In the genomic region with DNA sequence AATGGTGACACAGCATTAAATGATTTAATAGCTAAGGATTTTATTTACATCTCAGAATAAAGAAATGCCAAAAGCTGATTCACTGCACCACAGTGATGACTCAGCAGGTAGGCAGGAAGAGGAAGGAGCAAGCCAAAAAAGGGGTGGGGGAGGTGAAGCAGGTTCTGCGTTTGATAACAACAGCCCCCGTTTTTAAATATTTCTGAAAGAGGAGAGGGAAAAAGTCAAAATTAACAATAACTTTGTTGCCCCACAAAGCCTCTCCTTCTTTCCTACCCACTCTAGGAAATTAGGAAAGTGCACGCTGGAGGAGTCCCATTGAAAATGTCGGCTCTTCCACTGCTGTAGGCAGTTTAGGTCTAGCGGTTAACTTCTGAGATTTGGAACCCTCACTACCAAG, we compare ENCODE assay signal across 12 cellular contexts. TPM values are rescaled to one million over a fixed set of nuclear protein-coding genes. Genes with fewer than 3 reads are reported as not detected.
DNase-seq lines count a peak whose midpoint lies in the region; ATAC-seq and TF ChIP-seq lines count a peak whose summit lies in the region.
"Had no signal": no experiment of that assay in that cellular context is flagged by ENCODE, and none has a peak within 500 bp of the region (broad histone marks: within the 10 kb centered on the region; RNA-seq: fewer than 3 reads in every experiment).

No MANE protein-coding gene starts in this region.

- H3K9me2 ChIP-seq in hepatocyte (replicated peaks; ENCODE audit: insufficient read depth), result no peaks in the 10 kb centered on the region

- peaks cover 2% of the 10 kb centered on the region for H3K36me3 Mint-ChIP-seq in activated CD8-positive, alpha-beta memory T cell treated with anti-CD3 and anti-CD28 coated beads, Interleukin-2, amount 10 ng/mL, durations not matched to agents 7 days and 5 days
- H3K36me3 Mint-ChIP-seq: CD8-positive, alpha-beta T cell had no signal

- no peak for ATAC-seq in activated CD8-positive, alpha-beta memory T cell treated with anti-CD3 and anti-CD28 coated beads, Interleukin-2, amount 10 ng/mL, durations not matched to agents 7 days and 5 days
- ATAC-seq: CD8-positive, alpha-beta T cell had no signal

- no peaks in the 10 kb centered on the region for H3K79me2 ChIP-seq in hepatocyte

- H3K4me1 ChIP-seq in skeletal muscle satellite cell (ENCODE audit: control insufficient read depth, insufficient read depth, low read length) (peaks cover 25% of the 10 kb centered on the region), hepatocyte (ENCODE audit: insufficient read depth) (no peaks in the 10 kb centered on the region)

- H3K27me3 ChIP-seq in skeletal muscle satellite cell (ENCODE audit: control insufficient read depth, insufficient read depth, low read length), result no peaks in the 10 kb centered on the region
- H3K27me3 ChIP-seq in hepatocyte, result no peaks in the 10 kb centered on the region

- peak; percentile 42 for DNase-seq in activated CD8-positive, alpha-beta memory T cell treated with anti-CD3 and anti-CD28 coated beads, Interleukin-2, amount 10 ng/mL, durations not matched to agents 7 days and 5 days
- DNase-seq in activated CD8-positive, alpha-beta memory T cell treated with anti-CD3 and anti-CD28 coated beads, Interleukin-2, amount 50 U/mL, for 4 hours, result no peak
- DNase-seq in NOMO-1 treated with DMSO at 0.1 percent for 48 hours (lab: John Stamatoyannopoulos, UW; ENCODE audit: unreplicated experiment) (peak; percentile 59), dermis blood vessel endothelial cell (peak; percentile 32), GOT3 (lab: John Stamatoyannopoulos, UW) (no peak), hepatocyte (ENCODE audit: low spot score) (no peak), NCI-H524 treated with DMSO at 0.1 percent for 48 hours (lab: John Stamatoyannopoulos, UW) (no peak)
- DNase-seq: activated naive CD4-positive, alpha-beta T cell treated with anti-CD3 and anti-CD28 coated beads, Interleukin-2, amount 50 U/mL, for 16 hours; CD8-positive, alpha-beta T cell; kidney; Right ventricle myocardium superior had no signal

- peaks cover 3% of the 10 kb centered on the region for H3K9me3 ChIP-seq in skeletal muscle satellite cell (replicated peaks; ENCODE audit: low read length)
- no peaks in the 10 kb centered on the region for H3K9me3 ChIP-seq in hepatocyte (ENCODE audit: low read depth)

- CTCF ChIA-PET in activated CD8-positive, alpha-beta memory T cell treated with anti-CD3 and anti-CD28 coated beads, Interleukin-2, amount 10 ng/mL, durations not matched to agents 7 days and 5 days (lab: Charles Lee), result interaction anchor here (1.1 kb wide), 1 partner anchor 12 kb away, joined by 3 read pairs; no protein-coding TSS in a partner anchor

- H3K27me3 Mint-ChIP-seq in activated CD8-positive, alpha-beta memory T cell treated with anti-CD3 and anti-CD28 coated beads, Interleukin-2, amount 10 ng/mL, durations not matched to agents 7 days and 5 days, result peaks cover 22% of the 10 kb centered on the region

- H4K20me1 ChIP-seq in hepatocyte (ENCODE audit: insufficient read depth, poor library complexity, severe bottlenecking), result no peaks in the 10 kb centered on the region

- no peak overlapping the region for H2AFZ ChIP-seq in hepatocyte

- TF ChIP-seq CTCF in hepatocyte (IDR thresholded peaks at IDR 0.05; ENCODE audit: poor library complexity), result no peak

- H3K27ac ChIP-seq in hepatocyte, result no peak overlapping the region

- H3K4me3 Mint-ChIP-seq in activated CD8-positive, alpha-beta memory T cell treated with anti-CD3 and anti-CD28 coated beads, Interleukin-2, amount 10 ng/mL, durations not matched to agents 7 days and 5 days, result no peak overlapping the region
- H3K4me3 Mint-ChIP-seq: CD8-positive, alpha-beta T cell had no signal

- H3K4me1 Mint-ChIP-seq in activated CD8-positive, alpha-beta memory T cell treated with anti-CD3 and anti-CD28 coated beads, Interleukin-2, amount 10 ng/mL, durations not matched to agents 7 days and 5 days, result peaks cover 8% of the 10 kb centered on the region

- H3K36me3 ChIP-seq in skeletal muscle satellite cell (ENCODE audit: insufficient read depth, low read length), result no peaks in the 10 kb centered on the region
- H3K36me3 ChIP-seq in hepatocyte (replicated peaks; ENCODE audit: insufficient read depth, low read depth), result no peaks in the 10 kb centered on the region

- H3K4me3 ChIP-seq in skeletal muscle satellite cell (ENCODE audit: low read length) (no peak overlapping the region), hepatocyte (no peak overlapping the region)

- H3K9ac ChIP-seq in skeletal muscle satellite cell (ENCODE audit: low read depth, low read length), result no peak overlapping the region

- H3K4me2 ChIP-seq in skeletal muscle satellite cell (ENCODE audit: low read length) (peak overlapping the region; percentile 8), hepatocyte (no peak overlapping the region)

- H3K9me3 Mint-ChIP-seq in activated CD8-positive, alpha-beta memory T cell treated with anti-CD3 and anti-CD28 coated beads, Interleukin-2, amount 10 ng/mL, durations not matched to agents 7 days and 5 days (ENCODE audit: low read depth), result no peaks in the 10 kb centered on the region
- H3K9me3 Mint-ChIP-seq: CD8-positive, alpha-beta T cell had no signal

- H3K27ac Mint-ChIP-seq in activated CD8-positive, alpha-beta memory T cell treated with anti-CD3 and anti-CD28 coated beads, Interleukin-2, amount 10 ng/mL, durations not matched to agents 7 days and 5 days, result no peak overlapping the region
- H3K27ac Mint-ChIP-seq: CD8-positive, alpha-beta T cell had no signal

- WGBS in hepatocyte (ENCODE audit: low lambda C conversion rate, missing lambda C conversion rate), result 86% methylated on average over 5 of the region's 5 CpGs

RNA-seq across cellular contexts. Expression of a gene that starts 9.9 kb away (rescaled TPM):
- total RNA-seq in activated CD8-positive, alpha-beta memory T cell treated with anti-CD3 and anti-CD28 coated beads, Interleukin-2, amount 10 ng/mL, durations not matched to agents 7 days and 5 days, result not detected
- not detected in 2 replicates for total RNA-seq in dermis blood vessel endothelial cell
- not detected in 2 replicates for total RNA-seq in skeletal muscle satellite cell (2012; rRNA removed)
- total RNA-seq in hepatocyte, result not detected in 2 replicates
- polyA plus RNA-seq in hepatocyte, result 0.52 and 0.89 TPM in 2 replicates
- total RNA-seq: CD8-positive, alpha-beta T cell; kidney; Right ventricle myocardium superior had no signal

Comparison
In these comparisons a context has a peak if more than half of its experiments do, and no peak if none do; other contexts are left out.
1. DNase-seq: peak in activated CD8-positive, alpha-beta memory T cell treated with anti-CD3 and anti-CD28 coated beads, Interleukin-2, amount 10 ng/mL, durations not matched to agents 7 days and 5 days (single experiment), NOMO-1 treated with DMSO at 0.1 percent for 48 hours (single experiment) and dermis blood vessel endothelial cell (single experiment); none in activated CD8-positive, alpha-beta memory T cell treated with anti-CD3 and anti-CD28 coated beads, Interleukin-2, amount 50 U/mL, for 4 hours (single experiment), GOT3 (single experiment), hepatocyte (single experiment) and NCI-H524 treated with DMSO at 0.1 percent for 48 hours (single experiment).